22 cellular contexts compared by ENCODE assay signal in the genomic region with DNA sequence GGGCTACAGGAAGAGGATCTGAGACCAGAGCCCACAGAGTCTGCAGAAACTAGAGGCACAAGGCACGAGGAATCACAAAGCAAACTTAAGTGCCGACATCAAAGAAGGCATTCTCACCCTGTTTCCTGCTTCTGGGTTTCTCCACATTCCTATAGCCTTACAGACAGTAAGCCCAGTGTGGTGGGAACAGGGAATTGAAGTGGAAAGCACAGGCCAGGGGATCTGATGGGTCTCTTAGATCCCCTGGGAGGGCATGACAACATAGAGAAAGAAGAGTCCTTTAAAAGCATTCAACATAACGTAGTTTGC.
DNase-seq lines count a peak whose midpoint lies in the region; TF ChIP-seq lines count a peak whose summit lies in the region.
"Had no signal": no experiment of that assay in that cellular context is flagged by ENCODE, and none has a peak within 500 bp of the region (broad histone marks: within the 10 kb centered on the region; RNA-seq: fewer than 3 reads in every experiment).

No MANE protein-coding gene starts in this region.

- in situ Hi-C loops in astrocyte of the spinal cord (cut with HindIII; ENCODE audit: low sequenced_read_pairs): no loop called here

- H3K27me3 Mint-ChIP-seq in HFFc6 (ENCODE audit: insufficient read depth): no peaks in the 10 kb centered on the region; the same call in 1 of the 2 replicates

- H3K27ac Mint-ChIP-seq in HFFc6: peak overlapping the region; percentile 9
- H3K27ac Mint-ChIP-seq: naive B cell, progenitor cell of endocrine pancreas had no signal

- no peak overlapping the region for H3K4me3 ChIP-seq in astrocyte of the spinal cord (ENCODE audit: low read depth, low read length)
- H3K4me3 ChIP-seq in skin epidermis: no peak overlapping the region
- H3K4me3 ChIP-seq: GM12878, testis had no signal

- no peaks in the 10 kb centered on the region for H3K9me3 Mint-ChIP-seq in HFFc6
- H3K9me3 Mint-ChIP-seq: naive B cell had no signal

- DNase-seq in HFFc6 (no peak), astrocyte of the spinal cord (ENCODE audit: low read depth, low spot score) (peak; percentile 80), iPS DF 19.7 (ENCODE audit: low read depth, low spot score) (peak; percentile 28), GOT3 (lab: John Stamatoyannopoulos, UW) (no peak), cortex of kidney (lab: John Stamatoyannopoulos, UW) (no peak), NCI-H2227 treated with DMSO at 0.1 percent for 48 hours (lab: John Stamatoyannopoulos, UW) (no peak), SHP77 (lab: John Stamatoyannopoulos, UW) (no peak)
- DNase-seq: activated CD4-positive, CD25-positive, alpha-beta regulatory T cell; BE2C; Calu3; effector memory CD4-positive, alpha-beta T cell; GDM1; naive B cell; NCI-H1092 treated with DMSO at 0.1 percent for 48 hours; NCI-H2081 treated with DMSO at 0.1 percent for 48 hours; NCI-H524 treated with DMSO at 0.1 percent for 48 hours; SIG-M5; stimulated activated CD4-positive, alpha-beta T cell treated with anti-CD3 and anti-CD28 coated beads, Interleukin-12 subunit alpha, Interleukin-12 subunit beta, amount 100 ng/mL, for 4 hours; testis had no signal

- TF ChIP-seq CTCF in HFFc6 (IDR thresholded peaks at IDR 0.05): no peak
- TF ChIP-seq CTCF in astrocyte of the spinal cord (IDR thresholded peaks at IDR 0.05; ENCODE audit: low read depth, low read length): no peak

- H3K27ac ChIP-seq in skin epidermis: peak overlapping the region in 16 of 21 experiments; percentile 19 to 84 (median 58)
- H3K27ac ChIP-seq: testis had no signal

- H3K4me1 Mint-ChIP-seq in HFFc6 (ENCODE audit: low read depth): peaks cover 77% of the 10 kb centered on the region
- H3K4me1 Mint-ChIP-seq: naive B cell had no signal

- H3K36me3 Mint-ChIP-seq in HFFc6 (ENCODE audit: low read depth): peaks cover 16% of the 10 kb centered on the region
- H3K36me3 Mint-ChIP-seq: naive B cell had no signal

- no peak overlapping the region; the same call in 1 of the 2 replicates for H3K4me3 Mint-ChIP-seq in HFFc6
- H3K4me3 Mint-ChIP-seq: naive B cell had no signal

Comparison
In these comparisons a context has a peak if more than half of its experiments do, and no peak if none do; other contexts are left out.
1. DNase-seq: peak in astrocyte of the spinal cord (single experiment) and iPS DF 19.7 (single experiment); none in HFFc6 (single experiment), GOT3 (single experiment), cortex of kidney (single experiment), NCI-H2227 treated with DMSO at 0.1 percent for 48 hours (single experiment) and SHP77 (0 of 2).